16 cellular contexts compared by ENCODE assay signal in the genomic region with DNA sequence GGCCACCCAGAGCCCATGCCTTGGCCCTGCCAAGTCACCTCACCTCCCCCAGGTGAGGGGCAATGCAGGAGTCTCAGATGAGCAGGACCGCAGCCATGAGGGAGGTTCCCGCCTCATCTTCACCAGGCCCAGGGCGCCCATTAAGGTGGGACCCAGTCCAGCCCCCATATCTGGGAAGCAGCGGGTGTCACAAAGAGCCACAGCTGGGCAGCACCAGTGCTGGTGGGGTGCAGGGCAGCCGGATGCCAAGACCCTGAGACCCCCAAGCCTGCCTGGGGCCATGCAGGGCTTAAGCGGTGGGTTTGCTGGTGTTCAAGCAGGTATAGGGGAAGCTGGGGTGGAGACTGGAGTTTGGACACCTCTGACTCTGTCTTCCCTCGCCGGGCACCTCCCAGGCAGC.
"Had no signal": no experiment of that assay in that cellular context is flagged by ENCODE, and none has a peak within 500 bp of the region (broad histone marks: within the 10 kb centered on the region; RNA-seq: fewer than 3 reads in every experiment).

No MANE protein-coding gene starts in this region.

- H3K27ac ChIP-seq: ovary had no signal

- H3K27me3 ChIP-seq: dorsolateral prefrontal cortex, heart left ventricle, ovary had no signal

- H3K9me3 ChIP-seq: heart left ventricle, mucosa of descending colon, ovary had no signal

- DNase-seq: cortex of kidney; effector CD8-positive, alpha-beta T cell; heart left ventricle; hypothalamus; mammary epithelial cell; mucosa of descending colon; natural killer cell; nucleus accumbens; ovary; stimulated activated CD4-positive, alpha-beta T cell treated with anti-CD3 and anti-CD28 coated beads, Interleukin-2, amount 100 ng/mL, for 24 hours; stimulated activated CD4-positive, alpha-beta T cell treated with anti-CD3 and anti-CD28 coated beads, Interleukin-4, amount 100 ng/mL, for 4 hours; stimulated activated naive B cell treated with anti-CD40 and anti-IgM and Interleukin-4, amounts not matched to agents 10 μg/mL and 1 μg/mL and 100 μg/mL, for 72 hours; stimulated activated naive CD8-positive, alpha-beta T cell treated with anti-CD3 and anti-CD28 coated beads, Interleukin-15, amount 100 ng/mL, for 72 hours had no signal

- ATAC-seq: heart left ventricle; mucosa of descending colon; natural killer cell; sciatic nerve; stimulated activated naive B cell treated with anti-CD40 and anti-IgM and Interleukin-4, amounts not matched to agents 10 μg/mL and 1 μg/mL and 100 μg/mL, for 72 hours; stimulated activated naive CD8-positive, alpha-beta T cell treated with anti-CD3 and anti-CD28 coated beads, Interleukin-15, amount 100 ng/mL, for 72 hours had no signal

- H3K4me3 ChIP-seq: dorsolateral prefrontal cortex, heart left ventricle, mucosa of descending colon, ovary, skin epidermis had no signal

- H3K36me3 ChIP-seq: heart left ventricle, ovary had no signal
